1 cellular context compared by ENCODE assay signal in the genomic region with DNA sequence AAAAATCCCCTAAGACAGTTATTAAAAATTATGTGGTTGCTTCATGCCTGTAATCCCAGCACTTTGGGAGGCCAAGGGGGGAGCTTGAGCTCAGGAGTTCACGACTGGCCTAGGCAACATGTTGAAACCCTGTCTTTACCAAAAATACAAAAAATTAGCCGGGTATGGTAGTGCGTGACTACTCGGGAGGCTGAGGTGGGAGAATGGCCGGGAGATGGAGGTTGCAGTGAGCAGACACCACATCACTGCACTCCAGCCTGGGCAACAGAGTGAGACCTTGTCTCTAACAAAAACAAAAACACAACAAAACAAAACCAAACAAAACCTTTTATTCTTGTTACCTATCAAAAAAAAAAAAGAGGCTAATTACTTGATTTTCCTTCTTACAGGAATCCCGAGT.
TF ChIP-seq lines count a peak whose summit lies in the region.

No MANE protein-coding gene starts in this region.

TF ChIP-seq in K562, 482 proteins besides CTCF, POLR2A, EP300 and RAD21:
- TF ChIP-seq, protein P1, sequence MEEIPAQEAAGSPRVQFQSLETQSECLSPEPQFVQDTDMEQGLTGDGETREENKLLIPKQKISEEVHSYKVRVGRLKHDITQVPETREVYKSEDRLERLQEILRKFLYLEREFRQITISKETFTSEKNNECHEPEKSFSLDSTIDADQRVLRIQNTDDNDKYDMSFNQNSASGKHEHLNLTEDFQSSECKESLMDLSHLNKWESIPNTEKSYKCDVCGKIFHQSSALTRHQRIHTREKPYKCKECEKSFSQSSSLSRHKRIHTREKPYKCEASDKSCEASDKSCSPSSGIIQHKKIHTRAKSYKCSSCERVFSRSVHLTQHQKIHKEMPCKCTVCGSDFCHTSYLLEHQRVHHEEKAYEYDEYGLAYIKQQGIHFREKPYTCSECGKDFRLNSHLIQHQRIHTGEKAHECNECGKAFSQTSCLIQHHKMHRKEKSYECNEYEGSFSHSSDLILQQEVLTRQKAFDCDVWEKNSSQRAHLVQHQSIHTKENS (CRISPR knock-in tag; IDR thresholded peaks at IDR 0.05): no peak
- TF ChIP-seq ZNF384 (IDR thresholded peaks at IDR 0.05; ENCODE audit: low read depth, low read length) (no peak), ZSCAN32 (CRISPR knock-in tag; IDR thresholded peaks at IDR 0.05) (no peak), SMAD4 (CRISPR knock-in tag; conservative IDR thresholded peaks at IDR 0.05) (no peak), RBM25 (IDR thresholded peaks at IDR 0.05; ENCODE audit: low read depth, low read length, severe bottlenecking) (no peak), NELFE (IDR thresholded peaks at IDR 0.05; ENCODE audit: insufficient read depth, insufficient read length) (no peak), COPS2 (conservative IDR thresholded peaks at IDR 0.05) (no peak), SLC30A9 (CRISPR knock-in tag; IDR thresholded peaks at IDR 0.05) (no peak), SP2 (IDR thresholded peaks at IDR 0.05; ENCODE audit: extremely low read depth, low read depth, low read length, poor library complexity, severe bottlenecking) (no peak), HCFC1 (IDR thresholded peaks at IDR 0.05; ENCODE audit: low read depth, low read length) (no peak), ZNF311 (CRISPR knock-in tag; IDR thresholded peaks at IDR 0.05) (no peak), SIX5 (IDR thresholded peaks at IDR 0.05; ENCODE audit: borderline replicate concordance in 1 of 2, insufficient read depth in 1 of 2, low read depth in 1 of 2, low read length in 2 of 2) (no peak), ZNF143 (CRISPR knock-in tag; IDR thresholded peaks at IDR 0.05) (no peak), NFATC3 (IDR thresholded peaks at IDR 0.05) (no peak)
- TF ChIP-seq, protein P2, sequence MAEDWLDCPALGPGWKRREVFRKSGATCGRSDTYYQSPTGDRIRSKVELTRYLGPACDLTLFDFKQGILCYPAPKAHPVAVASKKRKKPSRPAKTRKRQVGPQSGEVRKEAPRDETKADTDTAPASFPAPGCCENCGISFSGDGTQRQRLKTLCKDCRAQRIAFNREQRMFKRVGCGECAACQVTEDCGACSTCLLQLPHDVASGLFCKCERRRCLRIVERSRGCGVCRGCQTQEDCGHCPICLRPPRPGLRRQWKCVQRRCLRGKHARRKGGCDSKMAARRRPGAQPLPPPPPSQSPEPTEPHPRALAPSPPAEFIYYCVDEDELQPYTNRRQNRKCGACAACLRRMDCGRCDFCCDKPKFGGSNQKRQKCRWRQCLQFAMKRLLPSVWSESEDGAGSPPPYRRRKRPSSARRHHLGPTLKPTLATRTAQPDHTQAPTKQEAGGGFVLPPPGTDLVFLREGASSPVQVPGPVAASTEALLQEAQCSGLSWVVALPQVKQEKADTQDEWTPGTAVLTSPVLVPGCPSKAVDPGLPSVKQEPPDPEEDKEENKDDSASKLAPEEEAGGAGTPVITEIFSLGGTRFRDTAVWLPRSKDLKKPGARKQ (CRISPR knock-in tag; IDR thresholded peaks at IDR 0.05): no peak
- TF ChIP-seq, protein P3, sequence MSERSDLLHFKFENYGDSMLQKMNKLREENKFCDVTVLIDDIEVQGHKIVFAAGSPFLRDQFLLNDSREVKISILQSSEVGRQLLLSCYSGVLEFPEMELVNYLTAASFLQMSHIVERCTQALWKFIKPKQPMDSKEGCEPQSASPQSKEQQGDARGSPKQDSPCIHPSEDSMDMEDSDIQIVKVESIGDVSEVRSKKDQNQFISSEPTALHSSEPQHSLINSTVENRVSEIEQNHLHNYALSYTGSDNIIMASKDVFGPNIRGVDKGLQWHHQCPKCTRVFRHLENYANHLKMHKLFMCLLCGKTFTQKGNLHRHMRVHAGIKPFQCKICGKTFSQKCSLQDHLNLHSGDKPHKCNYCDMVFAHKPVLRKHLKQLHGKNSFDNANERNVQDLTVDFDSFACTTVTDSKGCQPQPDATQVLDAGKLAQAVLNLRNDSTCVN (CRISPR knock-in tag; IDR thresholded peaks at IDR 0.05): no peak
- TF ChIP-seq, protein P4, sequence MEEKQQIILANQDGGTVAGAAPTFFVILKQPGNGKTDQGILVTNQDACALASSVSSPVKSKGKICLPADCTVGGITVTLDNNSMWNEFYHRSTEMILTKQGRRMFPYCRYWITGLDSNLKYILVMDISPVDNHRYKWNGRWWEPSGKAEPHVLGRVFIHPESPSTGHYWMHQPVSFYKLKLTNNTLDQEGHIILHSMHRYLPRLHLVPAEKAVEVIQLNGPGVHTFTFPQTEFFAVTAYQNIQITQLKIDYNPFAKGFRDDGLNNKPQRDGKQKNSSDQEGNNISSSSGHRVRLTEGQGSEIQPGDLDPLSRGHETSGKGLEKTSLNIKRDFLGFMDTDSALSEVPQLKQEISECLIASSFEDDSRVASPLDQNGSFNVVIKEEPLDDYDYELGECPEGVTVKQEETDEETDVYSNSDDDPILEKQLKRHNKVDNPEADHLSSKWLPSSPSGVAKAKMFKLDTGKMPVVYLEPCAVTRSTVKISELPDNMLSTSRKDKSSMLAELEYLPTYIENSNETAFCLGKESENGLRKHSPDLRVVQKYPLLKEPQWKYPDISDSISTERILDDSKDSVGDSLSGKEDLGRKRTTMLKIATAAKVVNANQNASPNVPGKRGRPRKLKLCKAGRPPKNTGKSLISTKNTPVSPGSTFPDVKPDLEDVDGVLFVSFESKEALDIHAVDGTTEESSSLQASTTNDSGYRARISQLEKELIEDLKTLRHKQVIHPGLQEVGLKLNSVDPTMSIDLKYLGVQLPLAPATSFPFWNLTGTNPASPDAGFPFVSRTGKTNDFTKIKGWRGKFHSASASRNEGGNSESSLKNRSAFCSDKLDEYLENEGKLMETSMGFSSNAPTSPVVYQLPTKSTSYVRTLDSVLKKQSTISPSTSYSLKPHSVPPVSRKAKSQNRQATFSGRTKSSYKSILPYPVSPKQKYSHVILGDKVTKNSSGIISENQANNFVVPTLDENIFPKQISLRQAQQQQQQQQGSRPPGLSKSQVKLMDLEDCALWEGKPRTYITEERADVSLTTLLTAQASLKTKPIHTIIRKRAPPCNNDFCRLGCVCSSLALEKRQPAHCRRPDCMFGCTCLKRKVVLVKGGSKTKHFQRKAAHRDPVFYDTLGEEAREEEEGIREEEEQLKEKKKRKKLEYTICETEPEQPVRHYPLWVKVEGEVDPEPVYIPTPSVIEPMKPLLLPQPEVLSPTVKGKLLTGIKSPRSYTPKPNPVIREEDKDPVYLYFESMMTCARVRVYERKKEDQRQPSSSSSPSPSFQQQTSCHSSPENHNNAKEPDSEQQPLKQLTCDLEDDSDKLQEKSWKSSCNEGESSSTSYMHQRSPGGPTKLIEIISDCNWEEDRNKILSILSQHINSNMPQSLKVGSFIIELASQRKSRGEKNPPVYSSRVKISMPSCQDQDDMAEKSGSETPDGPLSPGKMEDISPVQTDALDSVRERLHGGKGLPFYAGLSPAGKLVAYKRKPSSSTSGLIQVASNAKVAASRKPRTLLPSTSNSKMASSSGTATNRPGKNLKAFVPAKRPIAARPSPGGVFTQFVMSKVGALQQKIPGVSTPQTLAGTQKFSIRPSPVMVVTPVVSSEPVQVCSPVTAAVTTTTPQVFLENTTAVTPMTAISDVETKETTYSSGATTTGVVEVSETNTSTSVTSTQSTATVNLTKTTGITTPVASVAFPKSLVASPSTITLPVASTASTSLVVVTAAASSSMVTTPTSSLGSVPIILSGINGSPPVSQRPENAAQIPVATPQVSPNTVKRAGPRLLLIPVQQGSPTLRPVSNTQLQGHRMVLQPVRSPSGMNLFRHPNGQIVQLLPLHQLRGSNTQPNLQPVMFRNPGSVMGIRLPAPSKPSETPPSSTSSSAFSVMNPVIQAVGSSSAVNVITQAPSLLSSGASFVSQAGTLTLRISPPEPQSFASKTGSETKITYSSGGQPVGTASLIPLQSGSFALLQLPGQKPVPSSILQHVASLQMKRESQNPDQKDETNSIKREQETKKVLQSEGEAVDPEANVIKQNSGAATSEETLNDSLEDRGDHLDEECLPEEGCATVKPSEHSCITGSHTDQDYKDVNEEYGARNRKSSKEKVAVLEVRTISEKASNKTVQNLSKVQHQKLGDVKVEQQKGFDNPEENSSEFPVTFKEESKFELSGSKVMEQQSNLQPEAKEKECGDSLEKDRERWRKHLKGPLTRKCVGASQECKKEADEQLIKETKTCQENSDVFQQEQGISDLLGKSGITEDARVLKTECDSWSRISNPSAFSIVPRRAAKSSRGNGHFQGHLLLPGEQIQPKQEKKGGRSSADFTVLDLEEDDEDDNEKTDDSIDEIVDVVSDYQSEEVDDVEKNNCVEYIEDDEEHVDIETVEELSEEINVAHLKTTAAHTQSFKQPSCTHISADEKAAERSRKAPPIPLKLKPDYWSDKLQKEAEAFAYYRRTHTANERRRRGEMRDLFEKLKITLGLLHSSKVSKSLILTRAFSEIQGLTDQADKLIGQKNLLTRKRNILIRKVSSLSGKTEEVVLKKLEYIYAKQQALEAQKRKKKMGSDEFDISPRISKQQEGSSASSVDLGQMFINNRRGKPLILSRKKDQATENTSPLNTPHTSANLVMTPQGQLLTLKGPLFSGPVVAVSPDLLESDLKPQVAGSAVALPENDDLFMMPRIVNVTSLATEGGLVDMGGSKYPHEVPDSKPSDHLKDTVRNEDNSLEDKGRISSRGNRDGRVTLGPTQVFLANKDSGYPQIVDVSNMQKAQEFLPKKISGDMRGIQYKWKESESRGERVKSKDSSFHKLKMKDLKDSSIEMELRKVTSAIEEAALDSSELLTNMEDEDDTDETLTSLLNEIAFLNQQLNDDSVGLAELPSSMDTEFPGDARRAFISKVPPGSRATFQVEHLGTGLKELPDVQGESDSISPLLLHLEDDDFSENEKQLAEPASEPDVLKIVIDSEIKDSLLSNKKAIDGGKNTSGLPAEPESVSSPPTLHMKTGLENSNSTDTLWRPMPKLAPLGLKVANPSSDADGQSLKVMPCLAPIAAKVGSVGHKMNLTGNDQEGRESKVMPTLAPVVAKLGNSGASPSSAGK (IDR thresholded peaks at IDR 0.05): no peak
- TF ChIP-seq, protein P5, sequence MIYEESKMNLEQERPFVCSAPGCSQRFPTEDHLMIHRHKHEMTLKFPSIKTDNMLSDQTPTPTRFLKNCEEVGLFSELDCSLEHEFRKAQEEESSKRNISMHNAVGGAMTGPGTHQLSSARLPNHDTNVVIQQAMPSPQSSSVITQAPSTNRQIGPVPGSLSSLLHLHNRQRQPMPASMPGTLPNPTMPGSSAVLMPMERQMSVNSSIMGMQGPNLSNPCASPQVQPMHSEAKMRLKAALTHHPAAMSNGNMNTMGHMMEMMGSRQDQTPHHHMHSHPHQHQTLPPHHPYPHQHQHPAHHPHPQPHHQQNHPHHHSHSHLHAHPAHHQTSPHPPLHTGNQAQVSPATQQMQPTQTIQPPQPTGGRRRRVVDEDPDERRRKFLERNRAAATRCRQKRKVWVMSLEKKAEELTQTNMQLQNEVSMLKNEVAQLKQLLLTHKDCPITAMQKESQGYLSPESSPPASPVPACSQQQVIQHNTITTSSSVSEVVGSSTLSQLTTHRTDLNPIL (CRISPR knock-in tag; IDR thresholded peaks at IDR 0.05): no peak
- TF ChIP-seq, protein P6, sequence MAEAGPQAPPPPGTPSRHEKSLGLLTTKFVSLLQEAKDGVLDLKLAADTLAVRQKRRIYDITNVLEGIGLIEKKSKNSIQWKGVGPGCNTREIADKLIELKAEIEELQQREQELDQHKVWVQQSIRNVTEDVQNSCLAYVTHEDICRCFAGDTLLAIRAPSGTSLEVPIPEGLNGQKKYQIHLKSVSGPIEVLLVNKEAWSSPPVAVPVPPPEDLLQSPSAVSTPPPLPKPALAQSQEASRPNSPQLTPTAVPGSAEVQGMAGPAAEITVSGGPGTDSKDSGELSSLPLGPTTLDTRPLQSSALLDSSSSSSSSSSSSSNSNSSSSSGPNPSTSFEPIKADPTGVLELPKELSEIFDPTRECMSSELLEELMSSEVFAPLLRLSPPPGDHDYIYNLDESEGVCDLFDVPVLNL (CRISPR knock-in tag; IDR thresholded peaks at IDR 0.05; ENCODE audit: low read depth): no peak
- TF ChIP-seq, protein P7, sequence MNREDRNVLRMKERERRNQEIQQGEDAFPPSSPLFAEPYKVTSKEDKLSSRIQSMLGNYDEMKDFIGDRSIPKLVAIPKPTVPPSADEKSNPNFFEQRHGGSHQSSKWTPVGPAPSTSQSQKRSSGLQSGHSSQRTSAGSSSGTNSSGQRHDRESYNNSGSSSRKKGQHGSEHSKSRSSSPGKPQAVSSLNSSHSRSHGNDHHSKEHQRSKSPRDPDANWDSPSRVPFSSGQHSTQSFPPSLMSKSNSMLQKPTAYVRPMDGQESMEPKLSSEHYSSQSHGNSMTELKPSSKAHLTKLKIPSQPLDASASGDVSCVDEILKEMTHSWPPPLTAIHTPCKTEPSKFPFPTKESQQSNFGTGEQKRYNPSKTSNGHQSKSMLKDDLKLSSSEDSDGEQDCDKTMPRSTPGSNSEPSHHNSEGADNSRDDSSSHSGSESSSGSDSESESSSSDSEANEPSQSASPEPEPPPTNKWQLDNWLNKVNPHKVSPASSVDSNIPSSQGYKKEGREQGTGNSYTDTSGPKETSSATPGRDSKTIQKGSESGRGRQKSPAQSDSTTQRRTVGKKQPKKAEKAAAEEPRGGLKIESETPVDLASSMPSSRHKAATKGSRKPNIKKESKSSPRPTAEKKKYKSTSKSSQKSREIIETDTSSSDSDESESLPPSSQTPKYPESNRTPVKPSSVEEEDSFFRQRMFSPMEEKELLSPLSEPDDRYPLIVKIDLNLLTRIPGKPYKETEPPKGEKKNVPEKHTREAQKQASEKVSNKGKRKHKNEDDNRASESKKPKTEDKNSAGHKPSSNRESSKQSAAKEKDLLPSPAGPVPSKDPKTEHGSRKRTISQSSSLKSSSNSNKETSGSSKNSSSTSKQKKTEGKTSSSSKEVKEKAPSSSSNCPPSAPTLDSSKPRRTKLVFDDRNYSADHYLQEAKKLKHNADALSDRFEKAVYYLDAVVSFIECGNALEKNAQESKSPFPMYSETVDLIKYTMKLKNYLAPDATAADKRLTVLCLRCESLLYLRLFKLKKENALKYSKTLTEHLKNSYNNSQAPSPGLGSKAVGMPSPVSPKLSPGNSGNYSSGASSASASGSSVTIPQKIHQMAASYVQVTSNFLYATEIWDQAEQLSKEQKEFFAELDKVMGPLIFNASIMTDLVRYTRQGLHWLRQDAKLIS (CRISPR knock-in tag; IDR thresholded peaks at IDR 0.05): no peak
